In genomic region chr20:3825526-3825925, GRCh38 we compare ENCODE assay signal across 1 cellular context.
A peak's percentile ranks its signal among the peaks of the same experiment; 100 is the strongest.
TF ChIP-seq lines count a peak whose summit lies in the region.

No MANE protein-coding gene starts in this region.

TF ChIP-seq in HepG2, 621 proteins besides CTCF, POLR2A, EP300 and RAD21:
- TF ChIP-seq MYC (CRISPR knock-in tag; IDR thresholded peaks at IDR 0.05; ENCODE audit: borderline replicate concordance), result no peak
- no peak for TF ChIP-seq SMAD1 (CRISPR knock-in tag; IDR thresholded peaks at IDR 0.05; ENCODE audit: borderline replicate concordance, low read depth)
- no peak for TF ChIP-seq HDAC6 (IDR thresholded peaks at IDR 0.05; ENCODE audit: low read depth, low read length)
- TF ChIP-seq ZNF557 (CRISPR knock-in tag; IDR thresholded peaks at IDR 0.05), result no peak
- TF ChIP-seq STAG1 (CRISPR knock-in tag; IDR thresholded peaks at IDR 0.05), result peak; percentile 34
- no peak for TF ChIP-seq KAT8 (CRISPR knock-in tag; IDR thresholded peaks at IDR 0.05)
- TF ChIP-seq ZNF639 (CRISPR knock-in tag; conservative IDR thresholded peaks at IDR 0.05), result no peak
- TF ChIP-seq, protein P1, sequence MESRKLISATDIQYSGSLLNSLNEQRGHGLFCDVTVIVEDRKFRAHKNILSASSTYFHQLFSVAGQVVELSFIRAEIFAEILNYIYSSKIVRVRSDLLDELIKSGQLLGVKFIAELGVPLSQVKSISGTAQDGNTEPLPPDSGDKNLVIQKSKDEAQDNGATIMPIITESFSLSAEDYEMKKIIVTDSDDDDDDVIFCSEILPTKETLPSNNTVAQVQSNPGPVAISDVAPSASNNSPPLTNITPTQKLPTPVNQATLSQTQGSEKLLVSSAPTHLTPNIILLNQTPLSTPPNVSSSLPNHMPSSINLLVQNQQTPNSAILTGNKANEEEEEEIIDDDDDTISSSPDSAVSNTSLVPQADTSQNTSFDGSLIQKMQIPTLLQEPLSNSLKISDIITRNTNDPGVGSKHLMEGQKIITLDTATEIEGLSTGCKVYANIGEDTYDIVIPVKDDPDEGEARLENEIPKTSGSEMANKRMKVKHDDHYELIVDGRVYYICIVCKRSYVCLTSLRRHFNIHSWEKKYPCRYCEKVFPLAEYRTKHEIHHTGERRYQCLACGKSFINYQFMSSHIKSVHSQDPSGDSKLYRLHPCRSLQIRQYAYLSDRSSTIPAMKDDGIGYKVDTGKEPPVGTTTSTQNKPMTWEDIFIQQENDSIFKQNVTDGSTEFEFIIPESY (CRISPR knock-in tag; IDR thresholded peaks at IDR 0.05), result peak; percentile 64
- TF ChIP-seq ZNF883 (CRISPR knock-in tag; IDR thresholded peaks at IDR 0.05; ENCODE audit: not compliant biosample characterization), result peak; percentile 14
- TF ChIP-seq ZNF678 (CRISPR knock-in tag; IDR thresholded peaks at IDR 0.05), result no peak
- TF ChIP-seq MAF1 (CRISPR knock-in tag; IDR thresholded peaks at IDR 0.05; ENCODE audit: borderline replicate concordance), result no peak
- TF ChIP-seq CENPX (CRISPR knock-in tag; IDR thresholded peaks at IDR 0.05), result no peak
- TF ChIP-seq SMC3 (IDR thresholded peaks at IDR 0.05; ENCODE audit: low read length), result 0 out of 2 replicates have a peak, but pooled peaks have one; percentile 19
